Comparison of ENCODE assay signal across 7 cellular contexts in the genomic region with DNA sequence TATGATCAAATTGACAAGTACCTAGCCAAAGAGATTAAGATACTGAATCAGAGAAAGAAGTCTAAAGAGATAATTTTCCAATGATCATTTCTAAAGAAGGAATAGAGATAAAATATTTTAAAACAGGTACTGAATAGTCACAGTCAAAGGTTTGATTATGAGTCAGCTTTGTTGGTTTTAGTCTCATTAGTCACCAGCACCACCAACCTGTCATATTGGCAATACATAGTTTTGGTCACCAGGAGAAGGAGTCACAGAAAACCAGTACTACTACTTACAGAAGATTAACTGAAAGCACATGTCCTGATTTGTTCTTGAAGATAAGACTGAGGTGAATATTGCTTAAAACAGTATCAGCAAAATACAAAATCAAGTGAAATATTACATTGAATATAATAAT. TPM values are rescaled to one million over a fixed set of nuclear protein-coding genes. Genes with fewer than 3 reads are reported as not detected.
A peak's percentile ranks its signal among the peaks of the same experiment; 100 is the strongest.
DNase-seq lines count a peak whose midpoint lies in the region; ATAC-seq, FAIRE-seq and TF ChIP-seq lines count a peak whose summit lies in the region.

No MANE protein-coding gene starts in this region.

- no peaks in the 10 kb centered on the region for H3K36me3 Mint-ChIP-seq in activated CD4-positive, alpha-beta memory T cell treated with anti-CD3 and anti-CD28 coated beads for 36 hours

- H3K9ac ChIP-seq in HepG2 (ENCODE audit: insufficient read depth, low read depth, low read length) = no peak overlapping the region

- ATAC-seq in GM19455 (IDR thresholded peaks at IDR 0.05; ENCODE audit: unreplicated experiment) = peak; percentile 92
- peak; percentile 91 for ATAC-seq in HG03378 (IDR thresholded peaks at IDR 0.05; ENCODE audit: unreplicated experiment)
- ATAC-seq in HepG2 = peak; percentile 60; the same call in 2 of the 3 replicates

- H3K4me3 ChIP-seq in GM12864 (ENCODE audit: low read depth, low read length) (no peak overlapping the region), HepG2 (replicated peaks in 1 of 3; ENCODE audit: insufficient read depth in 1 of 3, low read depth in 2 of 3, low read length in 3 of 3) (no peak overlapping the region)

- no TSS peak for BruUV-seq in HepG2 (replicated peaks; lab: Mats Ljungman, UMichigan)

- FAIRE-seq in HepG2 (lab: Jason Lieb, UNC) = no peak

- H3K9me3 ChIP-seq in HepG2 (ENCODE audit: low read length) = no peaks in the 10 kb centered on the region

- H4K20me1 ChIP-seq in HepG2 (ENCODE audit: insufficient read depth, low read length) = peaks cover 20% of the 10 kb centered on the region

- intact Hi-C loops in activated CD4-positive, alpha-beta memory T cell treated with anti-CD3 and anti-CD28 coated beads for 36 hours (cut with micrococcal nuclease) = loop anchor here (1.0 kb wide), 3 partner anchors 10 to 75 kb away; no protein-coding TSS in a partner anchor
- intact Hi-C loops in HepG2 (cut with micrococcal nuclease; ENCODE audit: unreplicated experiment) = no loop called here

- peaks cover 52% of the 10 kb centered on the region for H3K4me1 Mint-ChIP-seq in activated CD4-positive, alpha-beta memory T cell treated with anti-CD3 and anti-CD28 coated beads for 36 hours (ENCODE audit: low read depth)

- TF ChIP-seq RAD21 in HepG2 (CRISPR knock-in tag; IDR thresholded peaks at IDR 0.05) = no peak

- H3K27ac Mint-ChIP-seq in activated CD4-positive, alpha-beta memory T cell treated with anti-CD3 and anti-CD28 coated beads for 36 hours = no peak overlapping the region

- H2AFZ ChIP-seq in HepG2 (ENCODE audit: low read length) = no peak overlapping the region

- no peak overlapping the region for H3K4me3 Mint-ChIP-seq in activated CD4-positive, alpha-beta memory T cell treated with anti-CD3 and anti-CD28 coated beads for 36 hours

- H3K27me3 Mint-ChIP-seq in activated CD4-positive, alpha-beta memory T cell treated with anti-CD3 and anti-CD28 coated beads for 36 hours = no peaks in the 10 kb centered on the region

- H3K27me3 ChIP-seq in HepG2 (ENCODE audit: control insufficient read depth in 1 of 2, insufficient read depth in 2 of 2, low read length in 2 of 2) = no peaks in the 10 kb centered on the region

- no peak for TF ChIP-seq POLR2A in HepG2 (IDR thresholded peaks at IDR 0.05; ENCODE audit: insufficient read depth in 1 of 2, low read depth in 2 of 2, low read length in 2 of 2)

- TF ChIP-seq CTCF in GM12864 (IDR thresholded peaks at IDR 0.05; ENCODE audit: low read depth, low read length, missing control alignments) (peak; percentile 32), HepG2 (CRISPR knock-in tag; IDR thresholded peaks at IDR 0.05) (no peak)

- CTCF ChIA-PET in activated CD4-positive, alpha-beta memory T cell treated with anti-CD3 and anti-CD28 coated beads for 36 hours (lab: Charles Lee) = interaction anchor here (0.9 to 1.0 kb wide), 3 partner anchors 11 to 17 kb away, joined by 3 to 6 read pairs (median 3); no protein-coding TSS in a partner anchor
- CTCF ChIA-PET in HepG2 (lab: Yijun Ruan, JAX; ENCODE audit: low intra/inter-chr PET ratio, low total read pairs) = no interaction called here

- H3K36me3 ChIP-seq in HepG2 (replicated peaks in 1 of 2; ENCODE audit: control insufficient read depth in 1 of 2, insufficient read depth in 2 of 2, low read length in 2 of 2) = no peaks in the 10 kb centered on the region

- H3K4me2 ChIP-seq in HepG2 (ENCODE audit: low read depth, low read length) = no peak overlapping the region

- POLR2A ChIA-PET in activated CD4-positive, alpha-beta memory T cell treated with anti-CD3 and anti-CD28 coated beads for 36 hours (lab: Charles Lee) = interaction anchor here (1.0 to 1.2 kb wide), 2 partner anchors 9 to 11 kb away, joined by 3 read pairs; no protein-coding TSS in a partner anchor
- POLR2A ChIA-PET in HepG2 (lab: Yijun Ruan, JAX) = no interaction called here

- no peaks in the 10 kb centered on the region for H3K4me1 ChIP-seq in HepG2 (ENCODE audit: insufficient read depth, low read length)

- peaks cover 63% of the 10 kb centered on the region for H3K79me2 ChIP-seq in HepG2 (ENCODE audit: insufficient read depth, low read length)

- H3K27ac ChIP-seq in HepG2 (ENCODE audit: extremely low read length, insufficient read depth, low read length) = no peak overlapping the region

- in situ Hi-C loops in HepG2 (cut with HindIII; ENCODE audit: extremely low pct_ligation_motif_present, low pct_unique_long_range_greater_than_20kb) = no loop called here

- no peaks in the 10 kb centered on the region for H3K9me3 Mint-ChIP-seq in activated CD4-positive, alpha-beta memory T cell treated with anti-CD3 and anti-CD28 coated beads for 36 hours

- no peak for TF ChIP-seq EP300 in HepG2 (IDR thresholded peaks at IDR 0.05; ENCODE audit: low read depth in 2 of 2, low read length in 2 of 2)
- TF ChIP-seq EP300 in HepG2 (CRISPR knock-in tag; IDR thresholded peaks at IDR 0.05; ENCODE audit: borderline replicate concordance) = no peak

- peak; percentile 68 for DNase-seq in GM12864 (ENCODE audit: low read depth)
- DNase-seq in activated CD4-positive, alpha-beta memory T cell treated with anti-CD3 and anti-CD28 coated beads for 36 hours = peak; percentile 21
- peak; percentile 46 for DNase-seq in HepG2 (ENCODE audit: low spot score)
- DNase-seq in superior temporal gyrus (ENCODE audit: extremely low spot score) = no peak
- no peak for DNase-seq in SK-N-DZ (ENCODE audit: low spot score)

TF ChIP-seq in HepG2, 621 proteins besides CTCF, POLR2A, EP300 and RAD21:
- TF ChIP-seq ZNF382 (CRISPR knock-in tag; IDR thresholded peaks at IDR 0.05; ENCODE audit: borderline replicate concordance) (no peak), FOSL2 (CRISPR knock-in tag; IDR thresholded peaks at IDR 0.05) (0 out of 2 replicates have a peak, but pooled peaks have one; percentile 18), CREM (IDR thresholded peaks at IDR 0.05) (0 out of 2 replicates have a peak, but pooled peaks have one; percentile 8), CREM (CRISPR knock-in tag; IDR thresholded peaks at IDR 0.05) (no peak)

RNA-seq across cellular contexts. Expression of a gene that starts 34.6 kb away (rescaled TPM):
- total RNA-seq in activated CD4-positive, alpha-beta memory T cell treated with anti-CD3 and anti-CD28 coated beads for 36 hours = 10 to 100 TPM; 33.9 to 37.8 TPM
- 18.0 and 24.7 TPM in 2 replicates for total RNA-seq in HepG2 (2016; rRNA removed; fragmentation: Illumina TruSeq; extraction: Trizol)
- 73.2 and 85.5 TPM in 2 replicates for total RNA-seq in HepG2 (2016; cell fraction: cytosol; rRNA removed; fragmentation: Illumina TruSeq; extraction: Trizol; ENCODE audit: low read depth)
- 16.1 and 19.9 TPM in 2 replicates for total RNA-seq in HepG2 (2016; cell fraction: insoluble cytoplasmic fraction; rRNA removed; fragmentation: Illumina TruSeq; extraction: Trizol)
- total RNA-seq in HepG2 (2016; cell fraction: membrane; rRNA removed; fragmentation: Illumina TruSeq; extraction: Trizol) = 20.1 and 23.3 TPM in 2 replicates
- 34.1 and 37.0 TPM in 2 replicates for total RNA-seq in HepG2 (2016; cell fraction: nucleus; rRNA removed; fragmentation: Illumina TruSeq; extraction: Trizol)
- polyA plus RNA-seq in HepG2 (2011; rRNA removed) = 8.3 and 9.6 TPM in 2 replicates
- polyA plus RNA-seq in HepG2 (2011; cell fraction: cytosol; rRNA removed) = 3.6 and 5.9 TPM in 2 replicates
- polyA plus RNA-seq in HepG2 (2011; cell fraction: nucleus; rRNA removed) = 7.5 and 8.9 TPM in 2 replicates
- 10.1 and 15.2 TPM in 2 replicates for polyA plus RNA-seq in HepG2 (2012)
- polyA plus RNA-seq in HepG2 (2016; cell fraction: cytosol; fragmentation: Illumina TruSeq; extraction: Trizol; ENCODE audit: low read depth) = 0.21 and 0.23 TPM in 2 replicates
- 9.3 and 9.7 TPM in 2 replicates for polyA plus RNA-seq in HepG2 (2016; cell fraction: insoluble cytoplasmic fraction; fragmentation: Illumina TruSeq; extraction: Trizol; ENCODE audit: low read depth)
- polyA plus RNA-seq in HepG2 (2016; cell fraction: membrane; fragmentation: Illumina TruSeq; extraction: Trizol; ENCODE audit: low read depth) = 0.95 and 1.2 TPM in 2 replicates
- 12.4 and 14.4 TPM in 2 replicates for polyA plus RNA-seq in HepG2 (2016; cell fraction: nucleus; fragmentation: Illumina TruSeq; extraction: Trizol; ENCODE audit: insufficient read depth, low read depth)
- polyA minus RNA-seq in HepG2 (2011; rRNA and poly(A)+ RNA removed; ENCODE audit: low replicate concordance) = 12.9 and 14.6 TPM in 2 replicates
- polyA minus RNA-seq in HepG2 (2011; cell fraction: cytosol; rRNA and poly(A)+ RNA removed) = 15.5 and 18.0 TPM in 2 replicates
- polyA minus RNA-seq in HepG2 (2011; cell fraction: nucleus; rRNA and poly(A)+ RNA removed) = 102 and 117 TPM in 2 replicates
- polyA plus RNA-seq in SK-N-DZ (2014; cell fraction: cytosol; rRNA removed) = 17.8 and 21.6 TPM in 2 replicates
- 13.8 and 15.8 TPM in 2 replicates for polyA plus RNA-seq in SK-N-DZ (2014; cell fraction: nucleus; rRNA removed)

Comparison
In these comparisons a context has a peak if more than half of its experiments do, and no peak if none do; other contexts are left out.
1. DNase-seq: peak in GM12864 (single experiment), activated CD4-positive, alpha-beta memory T cell treated with anti-CD3 and anti-CD28 coated beads for 36 hours (single experiment) and HepG2 (single experiment); none in superior temporal gyrus (single experiment) and SK-N-DZ (single experiment).
2. Peak in every context shown above with its lines, with median percentiles within 50 percentile points of each other: ATAC-seq.